ENCODE assay signal across 29 cellular contexts in the genomic region with DNA sequence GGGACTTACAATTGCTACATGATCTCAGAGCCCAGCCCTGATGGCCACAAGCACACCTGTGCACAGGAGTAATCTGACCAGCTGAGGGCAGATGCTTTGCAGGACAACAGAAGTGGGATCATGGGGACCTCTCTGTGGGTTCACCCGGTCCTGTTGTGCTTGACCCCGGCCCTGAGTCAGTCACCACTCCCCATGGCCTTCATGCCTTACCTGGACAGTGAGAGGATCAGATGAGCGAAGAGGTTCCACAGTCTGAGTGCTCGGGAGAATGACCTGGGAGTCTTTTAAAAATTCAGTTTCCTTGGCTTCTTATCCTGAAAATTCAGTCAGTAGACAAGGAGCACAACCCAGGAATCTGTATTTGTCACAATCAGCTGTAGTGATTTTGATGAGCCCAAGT.
"Had no signal": no experiment of that assay in that cellular context is flagged by ENCODE, and none has a peak within 500 bp of the region (broad histone marks: within the 10 kb centered on the region; RNA-seq: fewer than 3 reads in every experiment).

No MANE protein-coding gene starts in this region.

- H3K27ac ChIP-seq: left ventricle myocardium inferior, neural progenitor cell, neutrophil, ovary, right atrium auricular region, right lobe of liver, tibial nerve, vagina had no signal

- H3K9me3 Mint-ChIP-seq: immature natural killer cell; mesothelial cell of epicardium; natural killer cell; nephron progenitor cell; neural progenitor cell; stimulated activated memory B cell treated with anti-CD40 and anti-IgM and Interleukin-4, amounts not matched to agents 10 μg/mL and 1 μg/mL and 100 μg/mL, for 72 hours; stimulated activated naive CD8-positive, alpha-beta T cell treated with anti-CD3 and anti-CD28 coated beads, Interleukin-15, amount 100 ng/mL, for 72 hours; type B pancreatic cell had no signal

- H3K9ac ChIP-seq: neural progenitor cell had no signal

- H3K4me3 Mint-ChIP-seq: immature natural killer cell; mesothelial cell of epicardium; naive B cell; natural killer cell; nephron progenitor cell; neural progenitor cell; stimulated activated memory B cell treated with anti-CD40 and anti-IgM and Interleukin-4, amounts not matched to agents 10 μg/mL and 1 μg/mL and 100 μg/mL, for 72 hours; stimulated activated naive CD8-positive, alpha-beta T cell treated with anti-CD3 and anti-CD28 coated beads, Interleukin-15, amount 100 ng/mL, for 72 hours; type B pancreatic cell had no signal

- H3K4me1 Mint-ChIP-seq: immature natural killer cell; naive B cell; natural killer cell; stimulated activated memory B cell treated with anti-CD40 and anti-IgM and Interleukin-4, amounts not matched to agents 10 μg/mL and 1 μg/mL and 100 μg/mL, for 72 hours; stimulated activated naive CD8-positive, alpha-beta T cell treated with anti-CD3 and anti-CD28 coated beads, Interleukin-15, amount 100 ng/mL, for 72 hours had no signal

- H3K36me3 Mint-ChIP-seq: immature natural killer cell; mesothelial cell of epicardium; naive B cell; natural killer cell; neural progenitor cell; stimulated activated memory B cell treated with anti-CD40 and anti-IgM and Interleukin-4, amounts not matched to agents 10 μg/mL and 1 μg/mL and 100 μg/mL, for 72 hours had no signal

- FAIRE-seq: islet of Langerhans had no signal

- H3K36me3 ChIP-seq: left ventricle myocardium inferior, neural progenitor cell, neutrophil, ovary, right atrium auricular region, right lobe of liver, tibial nerve, vagina had no signal

- H3K27ac Mint-ChIP-seq: immature natural killer cell; mesothelial cell of epicardium; naive B cell; natural killer cell; nephron progenitor cell; neural progenitor cell; progenitor cell of endocrine pancreas; stimulated activated memory B cell treated with anti-CD40 and anti-IgM and Interleukin-4, amounts not matched to agents 10 μg/mL and 1 μg/mL and 100 μg/mL, for 72 hours; type B pancreatic cell had no signal

- H3K27me3 ChIP-seq: neural progenitor cell, neutrophil, ovary, right atrium auricular region, right lobe of liver, tibial nerve, vagina had no signal

- H3K4me3 ChIP-seq: left ventricle myocardium inferior, lung, neural progenitor cell, ovary, right atrium auricular region, right lobe of liver, smooth muscle cell, tibial nerve, vagina had no signal

- DNase-seq: hypothalamus; immature natural killer cell; left ventricle myocardium inferior; mesendoderm; naive B cell; natural killer cell; nephron progenitor cell; occipital lobe; ovary; right lobe of liver; stimulated activated CD4-positive, alpha-beta T cell treated with anti-CD3 and anti-CD28 coated beads, Interleukin-1b, Interleukin-23, amount 100 ng/mL, for 48 hours; stimulated activated CD4-positive, alpha-beta T cell treated with anti-CD3 and anti-CD28 coated beads, Interleukin-2, amount 100 ng/mL, for 48 hours; stimulated activated CD4-positive, alpha-beta T cell treated with anti-CD3 and anti-CD28 coated beads, Interleukin-4, amount 100 ng/mL, for 4 hours; stimulated activated CD8-positive, alpha-beta memory T cell treated with anti-CD3 and anti-CD28 coated beads, Interleukin-4, amount 100 ng/mL, for 48 hours; stimulated activated naive CD4-positive, alpha-beta T cell treated with Interleukin-2 at 50 U/mL for 16 hours; stimulated activated naive CD8-positive, alpha-beta T cell treated with anti-CD3 and anti-CD28 coated beads, Interleukin-15, amount 100 ng/mL, for 72 hours; substantia nigra had no signal

- H3K4me1 ChIP-seq: left ventricle myocardium inferior, right atrium auricular region, right lobe of liver, tibial nerve, vagina had no signal

- H3K27me3 Mint-ChIP-seq: stimulated activated naive CD8-positive, alpha-beta T cell treated with anti-CD3 and anti-CD28 coated beads, Interleukin-15, amount 100 ng/mL, for 72 hours had no signal

- H3K9me3 ChIP-seq: left ventricle myocardium inferior, neutrophil, ovary, right atrium auricular region, right lobe of liver, tibial nerve, vagina had no signal
